ENCODE assay signal across 8 cellular contexts in genomic region chr3:190225186-190225692, GRCh38.
DNase-seq lines count a peak whose midpoint lies in the region; ATAC-seq, FAIRE-seq and TF ChIP-seq lines count a peak whose summit lies in the region.

No MANE protein-coding gene starts in this region.

- H3K27me3 ChIP-seq in CD8-positive, alpha-beta T cell (ENCODE audit: insufficient read depth, low read length): no peaks in the 10 kb centered on the region
- H3K27me3 ChIP-seq in H7 (ENCODE audit: control insufficient read depth, insufficient read depth, low read length) (no peaks in the 10 kb centered on the region), SK-N-SH (ENCODE audit: insufficient read depth) (no peaks in the 10 kb centered on the region)

- H3K4me1 Mint-ChIP-seq in CD8-positive, alpha-beta T cell (ENCODE audit: low read depth): no peaks in the 10 kb centered on the region
- H3K4me1 Mint-ChIP-seq in T-cell: no peaks in the 10 kb centered on the region

- intact Hi-C loops in CD8-positive, alpha-beta T cell (cut with DNase I, micrococcal nuclease): loop anchor here (1.0 to 5.0 kb wide), 2 partner anchors 97 to 202 kb away; partner anchors contain the start of gene CLDN1 (in 2 of the 2)

- H3K27ac Mint-ChIP-seq in CD8-positive, alpha-beta T cell: no peak overlapping the region
- H3K27ac Mint-ChIP-seq in T-cell: no peak overlapping the region

- no peak overlapping the region for H3K4me3 ChIP-seq in CD8-positive, alpha-beta T cell (ENCODE audit: low read depth, low read length)
- H3K4me3 ChIP-seq in H7 (ENCODE audit: insufficient read depth, low read depth, low read length) (no peak overlapping the region), SK-N-SH (ENCODE audit: low read depth in 2 of 2, low read length in 1 of 2) (no peak overlapping the region)

- H3K27ac ChIP-seq in CD8-positive, alpha-beta T cell (ENCODE audit: low read depth, low read length): no peak overlapping the region
- no peak overlapping the region for H3K27ac ChIP-seq in SK-N-SH (ENCODE audit: low read depth in 2 of 2, low read length in 1 of 2)

- H3K9me3 Mint-ChIP-seq in CD8-positive, alpha-beta T cell: no peaks in the 10 kb centered on the region
- peaks cover 0 to 7% (median 5%) of the 10 kb centered on the region in 3 donors for H3K9me3 Mint-ChIP-seq in T-cell

- no peak for TF ChIP-seq POLR2A in GM12891 (IDR thresholded peaks at IDR 0.05; ENCODE audit: low read depth, low read length)

- DNase-seq in CD8-positive, alpha-beta T cell: no peak
- DNase-seq in H7 (peak; percentile 12), SK-N-SH (peak; percentile 2), iPS-NIHi11 (ENCODE audit: low spot score) (peak; percentile 37), urothelium cell line (ENCODE audit: low spot score) (peak; percentile 25), GM12891 (ENCODE audit: insufficient read length, low spot score) (no peak), T-cell (no peak)

- no peaks in the 10 kb centered on the region for H3K79me2 ChIP-seq in SK-N-SH (ENCODE audit: insufficient read depth)

- no peaks in the 10 kb centered on the region for H3K36me3 ChIP-seq in CD8-positive, alpha-beta T cell (ENCODE audit: insufficient read depth, low read length)
- H3K36me3 ChIP-seq in H7 (replicated peaks; ENCODE audit: control insufficient read depth, insufficient read depth, low read length) (no peaks in the 10 kb centered on the region), SK-N-SH (replicated peaks in 1 of 2; ENCODE audit: control insufficient read depth in 1 of 2, insufficient read depth in 2 of 2, low read length in 1 of 2) (no peaks in the 10 kb centered on the region)

- H2AFZ ChIP-seq in SK-N-SH (ENCODE audit: low read depth): no peak overlapping the region

- TF ChIP-seq EP300 in SK-N-SH (IDR thresholded peaks at IDR 0.05; ENCODE audit: borderline replicate concordance in 1 of 2, low read depth in 1 of 2, low read length in 1 of 2): no peak

- no peaks in the 10 kb centered on the region for H4K20me1 ChIP-seq in SK-N-SH (ENCODE audit: insufficient read depth)

- H3K36me3 Mint-ChIP-seq in CD8-positive, alpha-beta T cell: no peaks in the 10 kb centered on the region
- no peaks in the 10 kb centered on the region for H3K36me3 Mint-ChIP-seq in T-cell

- no peak overlapping the region for H3K9ac ChIP-seq in SK-N-SH

- peaks cover 7% of the 10 kb centered on the region for H3K27me3 Mint-ChIP-seq in CD8-positive, alpha-beta T cell (ENCODE audit: low read depth)
- H3K27me3 Mint-ChIP-seq in T-cell: peaks cover 7 to 13% of the 10 kb centered on the region in 2 donors

- H3K4me2 ChIP-seq in SK-N-SH: no peak overlapping the region

- no peaks in the 10 kb centered on the region for H3K9me3 ChIP-seq in CD8-positive, alpha-beta T cell (ENCODE audit: low read length)
- H3K9me3 ChIP-seq in SK-N-SH: no peaks in the 10 kb centered on the region

- peak; percentile 38 for TF ChIP-seq RAD21 in SK-N-SH (IDR thresholded peaks at IDR 0.05; ENCODE audit: low read length)

- ATAC-seq in CD8-positive, alpha-beta T cell: no peak
- no peak for ATAC-seq in HG03108 (IDR thresholded peaks at IDR 0.05; ENCODE audit: unreplicated experiment)
- ATAC-seq in T-cell (replicated peaks in 1 of 4): no peak

- H3F3A ChIP-seq in SK-N-SH (replicated peaks; ENCODE audit: insufficient read depth): no peaks in the 10 kb centered on the region

- CTCF ChIA-PET in CD8-positive, alpha-beta T cell (lab: Charles Lee): interaction anchor here (1.1 to 3.8 kb wide), 3 partner anchors 97 to 199 kb away, joined by 3 to 27 read pairs (median 3); partner anchors contain the start of gene CLDN1
- CTCF ChIA-PET in SK-N-SH (lab: Yijun Ruan, JAX): interaction anchor here (0.6 to 1.4 kb wide), 9 partner anchors 10 to 264 kb away, joined by 3 to 5 read pairs (median 3); partner anchors contain the start of gene CLDN1
- CTCF ChIA-PET in T-cell (lab: Charles Lee): interaction anchor here (0.6 to 1.6 kb wide), 13 partner anchors 65 to 616 kb away, joined by 3 to 8 read pairs (median 3); partner anchors contain the start of gene CLDN1 (in 2 of the 2)

- no peaks in the 10 kb centered on the region for H3K4me1 ChIP-seq in CD8-positive, alpha-beta T cell (ENCODE audit: insufficient read depth, low read length)
- H3K4me1 ChIP-seq in SK-N-SH (ENCODE audit: control insufficient read depth in 1 of 2, insufficient read depth in 2 of 2, low read depth in 1 of 2, low read length in 1 of 2): peaks cover 0 to 5% of the 10 kb centered on the region in 2 experiments; a peak in 1 of 4 replicates

- FAIRE-seq in urothelium cell line (lab: Jason Lieb, UNC): no peak
- no peak for FAIRE-seq in GM12891 (lab: Jason Lieb, UNC)

- TF ChIP-seq CTCF in CD8-positive, alpha-beta T cell (IDR thresholded peaks at IDR 0.05): peak; percentile 47
- TF ChIP-seq CTCF in SK-N-SH (IDR thresholded peaks at IDR 0.05): peak; percentile 65

- POLR2A ChIA-PET in CD8-positive, alpha-beta T cell (lab: Charles Lee): no interaction called here
- POLR2A ChIA-PET in SK-N-SH (lab: Yijun Ruan, JAX) (no interaction called here), T-cell (lab: Charles Lee) (no interaction called here)

- H3K9me2 ChIP-seq in SK-N-SH: no peaks in the 10 kb centered on the region

- H3K4me3 Mint-ChIP-seq in CD8-positive, alpha-beta T cell: no peak overlapping the region
- H3K4me3 Mint-ChIP-seq in T-cell: no peak overlapping the region

- 5% methylated on average over 2 of the region's 2 CpGs for WGBS in SK-N-SH (ENCODE audit: low lambda C conversion rate)

TF ChIP-seq in SK-N-SH, 30 proteins besides CTCF, POLR2A, EP300 and RAD21:
- TF ChIP-seq GABPA (IDR thresholded peaks at IDR 0.05; ENCODE audit: low read depth) (no peak), SMC3 (IDR thresholded peaks at IDR 0.05; ENCODE audit: low read depth, low read length) (peak; percentile 23; the same call in 1 of the 2 replicates)

TF ChIP-seq in GM12891, 5 proteins besides CTCF, POLR2A, EP300 and RAD21:
- TF ChIP-seq POU2F2 (IDR thresholded peaks at IDR 0.05; ENCODE audit: low read depth, low read length) (no peak), SPI1 (IDR thresholded peaks at IDR 0.05; ENCODE audit: low read depth, low read length) (no peak), TAF1 (IDR thresholded peaks at IDR 0.05; ENCODE audit: low read depth, low read length) (no peak), PAX5 (IDR thresholded peaks at IDR 0.05; ENCODE audit: insufficient read depth, low read length, severe bottlenecking) (no peak), POLR2AphosphoS5 (IDR thresholded peaks at IDR 0.05; ENCODE audit: low read depth, low read length) (no peak)

Comparison
In these comparisons a context has a peak if more than half of its experiments do, and no peak if none do; other contexts are left out.
1. DNase-seq: peak in H7 (single experiment), SK-N-SH (single experiment), iPS-NIHi11 (single experiment) and urothelium cell line (single experiment); none in CD8-positive, alpha-beta T cell (0 of 7), GM12891 (single experiment) and T-cell (0 of 34).